Comparison of ENCODE assay signal across 1 cellular context in genomic region chr17:43584666-43585102, GRCh38.
A peak's percentile ranks its signal among the peaks of the same experiment; 100 is the strongest.
TF ChIP-seq lines count a peak whose summit lies in the region.

No MANE protein-coding gene starts in this region.

TF ChIP-seq in HepG2, 621 proteins besides CTCF, POLR2A, EP300 and RAD21 (continued from another document and continues in another):
- peak; percentile 60; the same call in 1 of the 2 replicates for TF ChIP-seq ZBTB39 (CRISPR knock-in tag; IDR thresholded peaks at IDR 0.05)
- TF ChIP-seq CREB1 (IDR thresholded peaks at IDR 0.05), result 0 out of 2 replicates have a peak, but pooled peaks have one; percentile 2
- peak; percentile 73 for TF ChIP-seq CREB1 (CRISPR knock-in tag; IDR thresholded peaks at IDR 0.05)
- TF ChIP-seq PCBP1 (IDR thresholded peaks at IDR 0.05; ENCODE audit: borderline replicate concordance, low read depth, low read length), result no peak
- no peak for TF ChIP-seq SIN3A (IDR thresholded peaks at IDR 0.05; ENCODE audit: borderline replicate concordance, low read depth, low read length)
- no peak for TF ChIP-seq RBAK (CRISPR knock-in tag; IDR thresholded peaks at IDR 0.05)
- TF ChIP-seq HHEX (CRISPR knock-in tag; IDR thresholded peaks at IDR 0.05), result 0 out of 2 replicates have a peak, but pooled peaks have one; percentile 44
- no peak; a peak in 1 of 4 replicates for TF ChIP-seq NR2F1 (CRISPR knock-in tag; IDR thresholded peaks at IDR 0.05)
- TF ChIP-seq ZBTB3 (CRISPR knock-in tag; IDR thresholded peaks at IDR 0.05; ENCODE audit: borderline replicate concordance, low read depth), result no peak
- no peak for TF ChIP-seq HOXA7 (CRISPR knock-in tag; IDR thresholded peaks at IDR 0.05)
- TF ChIP-seq HNF4A (CRISPR knock-in tag; IDR thresholded peaks at IDR 0.05), result peak; percentile 82
- no peak for TF ChIP-seq ZFP37 (CRISPR knock-in tag; IDR thresholded peaks at IDR 0.05; ENCODE audit: borderline replicate concordance)
- no peak for TF ChIP-seq SRSF9 (IDR thresholded peaks at IDR 0.05; ENCODE audit: borderline replicate concordance, insufficient read depth, low read depth, low read length, poor library complexity, severe bottlenecking)
- no peak for TF ChIP-seq HNF1A (IDR thresholded peaks at IDR 0.05; ENCODE audit: low read depth)
- TF ChIP-seq HNF1A (CRISPR knock-in tag; IDR thresholded peaks at IDR 0.05; ENCODE audit: borderline replicate concordance), result peak; percentile 69; the same call in 1 of the 2 replicates
- TF ChIP-seq, protein P1, sequence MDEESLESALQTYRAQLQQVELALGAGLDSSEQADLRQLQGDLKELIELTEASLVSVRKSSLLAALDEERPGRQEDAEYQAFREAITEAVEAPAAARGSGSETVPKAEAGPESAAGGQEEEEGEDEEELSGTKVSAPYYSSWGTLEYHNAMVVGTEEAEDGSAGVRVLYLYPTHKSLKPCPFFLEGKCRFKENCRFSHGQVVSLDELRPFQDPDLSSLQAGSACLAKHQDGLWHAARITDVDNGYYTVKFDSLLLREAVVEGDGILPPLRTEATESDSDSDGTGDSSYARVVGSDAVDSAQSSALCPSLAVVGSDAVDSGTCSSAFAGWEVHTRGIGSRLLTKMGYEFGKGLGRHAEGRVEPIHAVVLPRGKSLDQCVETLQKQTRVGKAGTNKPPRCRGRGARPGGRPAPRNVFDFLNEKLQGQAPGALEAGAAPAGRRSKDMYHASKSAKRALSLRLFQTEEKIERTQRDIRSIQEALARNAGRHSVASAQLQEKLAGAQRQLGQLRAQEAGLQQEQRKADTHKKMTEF (CRISPR knock-in tag; IDR thresholded peaks at IDR 0.05), result peak; percentile 88
- no peak for TF ChIP-seq RBM39 (IDR thresholded peaks at IDR 0.05; ENCODE audit: low read depth, low read length, poor library complexity, severe bottlenecking)
- peak; percentile 7; the same call in 1 of the 2 replicates for TF ChIP-seq KDM4B (CRISPR knock-in tag; IDR thresholded peaks at IDR 0.05)
- no peak for TF ChIP-seq ZNF691 (CRISPR knock-in tag; IDR thresholded peaks at IDR 0.05; ENCODE audit: borderline replicate concordance, low read depth)
- TF ChIP-seq ZNF30 (CRISPR knock-in tag; IDR thresholded peaks at IDR 0.05), result no peak
- TF ChIP-seq MATR3 (CRISPR knock-in tag; IDR thresholded peaks at IDR 0.05), result no peak
- TF ChIP-seq MEIS2 (CRISPR knock-in tag; IDR thresholded peaks at IDR 0.05), result no peak
- TF ChIP-seq MTERF4 (CRISPR knock-in tag; IDR thresholded peaks at IDR 0.05), result no peak
- no peak for TF ChIP-seq ZNF367 (CRISPR knock-in tag; IDR thresholded peaks at IDR 0.05; ENCODE audit: borderline replicate concordance)
- TF ChIP-seq CEBPG (CRISPR knock-in tag; IDR thresholded peaks at IDR 0.05), result peak; percentile 88
- no peak for TF ChIP-seq ZBTB10 (CRISPR knock-in tag; IDR thresholded peaks at IDR 0.05; ENCODE audit: borderline replicate concordance)
- TF ChIP-seq ZNF605 (CRISPR knock-in tag; IDR thresholded peaks at IDR 0.05), result no peak
- peak; percentile 28 for TF ChIP-seq PHF5A (CRISPR knock-in tag; IDR thresholded peaks at IDR 0.05; ENCODE audit: low read depth, unreplicated experiment)
- TF ChIP-seq ZNF749 (CRISPR knock-in tag; IDR thresholded peaks at IDR 0.05; ENCODE audit: borderline replicate concordance), result peak; percentile 37; the same call in 1 of the 2 replicates
- TF ChIP-seq HMG20B (CRISPR knock-in tag; conservative IDR thresholded peaks at IDR 0.05), result peak; percentile 53
- no peak for TF ChIP-seq POLR2AphosphoS5 (IDR thresholded peaks at IDR 0.05; ENCODE audit: low read depth, low read length)
- TF ChIP-seq, protein P2, sequence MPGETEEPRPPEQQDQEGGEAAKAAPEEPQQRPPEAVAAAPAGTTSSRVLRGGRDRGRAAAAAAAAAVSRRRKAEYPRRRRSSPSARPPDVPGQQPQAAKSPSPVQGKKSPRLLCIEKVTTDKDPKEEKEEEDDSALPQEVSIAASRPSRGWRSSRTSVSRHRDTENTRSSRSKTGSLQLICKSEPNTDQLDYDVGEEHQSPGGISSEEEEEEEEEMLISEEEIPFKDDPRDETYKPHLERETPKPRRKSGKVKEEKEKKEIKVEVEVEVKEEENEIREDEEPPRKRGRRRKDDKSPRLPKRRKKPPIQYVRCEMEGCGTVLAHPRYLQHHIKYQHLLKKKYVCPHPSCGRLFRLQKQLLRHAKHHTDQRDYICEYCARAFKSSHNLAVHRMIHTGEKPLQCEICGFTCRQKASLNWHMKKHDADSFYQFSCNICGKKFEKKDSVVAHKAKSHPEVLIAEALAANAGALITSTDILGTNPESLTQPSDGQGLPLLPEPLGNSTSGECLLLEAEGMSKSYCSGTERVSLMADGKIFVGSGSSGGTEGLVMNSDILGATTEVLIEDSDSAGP (CRISPR knock-in tag; IDR thresholded peaks at IDR 0.05; ENCODE audit: borderline replicate concordance), result no peak
- TF ChIP-seq ZNF879 (CRISPR knock-in tag; IDR thresholded peaks at IDR 0.05), result no peak
- no peak for TF ChIP-seq ZNF547 (CRISPR knock-in tag; IDR thresholded peaks at IDR 0.05)
- TF ChIP-seq ZNF232 (CRISPR knock-in tag; IDR thresholded peaks at IDR 0.05; ENCODE audit: borderline replicate concordance), result no peak
- TF ChIP-seq ZNF792 (CRISPR knock-in tag; IDR thresholded peaks at IDR 0.05), result peak; percentile 85
- no peak for TF ChIP-seq ZNF207 (IDR thresholded peaks at IDR 0.05; ENCODE audit: borderline replicate concordance)
- TF ChIP-seq ZNF337 (CRISPR knock-in tag; IDR thresholded peaks at IDR 0.05; ENCODE audit: borderline replicate concordance, low read depth), result no peak
- peak; percentile 24; the same call in 1 of the 2 replicates for TF ChIP-seq HOMEZ (CRISPR knock-in tag; IDR thresholded peaks at IDR 0.05; ENCODE audit: low read depth)
- TF ChIP-seq ZBTB21 (CRISPR knock-in tag; IDR thresholded peaks at IDR 0.05), result no peak
- TF ChIP-seq, protein P3, sequence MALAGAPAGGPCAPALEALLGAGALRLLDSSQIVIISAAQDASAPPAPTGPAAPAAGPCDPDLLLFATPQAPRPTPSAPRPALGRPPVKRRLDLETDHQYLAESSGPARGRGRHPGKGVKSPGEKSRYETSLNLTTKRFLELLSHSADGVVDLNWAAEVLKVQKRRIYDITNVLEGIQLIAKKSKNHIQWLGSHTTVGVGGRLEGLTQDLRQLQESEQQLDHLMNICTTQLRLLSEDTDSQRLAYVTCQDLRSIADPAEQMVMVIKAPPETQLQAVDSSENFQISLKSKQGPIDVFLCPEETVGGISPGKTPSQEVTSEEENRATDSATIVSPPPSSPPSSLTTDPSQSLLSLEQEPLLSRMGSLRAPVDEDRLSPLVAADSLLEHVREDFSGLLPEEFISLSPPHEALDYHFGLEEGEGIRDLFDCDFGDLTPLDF (CRISPR knock-in tag; IDR thresholded peaks at IDR 0.05), result no peak
- no peak for TF ChIP-seq MLX (CRISPR knock-in tag; IDR thresholded peaks at IDR 0.05)
- no peak for TF ChIP-seq JARID2 (CRISPR knock-in tag; IDR thresholded peaks at IDR 0.05; ENCODE audit: insufficient replicate concordance)
- TF ChIP-seq ZNF780A (CRISPR knock-in tag; IDR thresholded peaks at IDR 0.05), result no peak
- TF ChIP-seq RXRB (CRISPR knock-in tag; IDR thresholded peaks at IDR 0.05; ENCODE audit: borderline replicate concordance), result peak; percentile 96
- TF ChIP-seq KLF13 (CRISPR knock-in tag; IDR thresholded peaks at IDR 0.05), result no peak
- no peak for TF ChIP-seq TOE1 (CRISPR knock-in tag; IDR thresholded peaks at IDR 0.05)
- peak; percentile 71; the same call in 1 of the 2 replicates for TF ChIP-seq RXRA (CRISPR knock-in tag; IDR thresholded peaks at IDR 0.05)
- TF ChIP-seq TBX2 (CRISPR knock-in tag; IDR thresholded peaks at IDR 0.05; ENCODE audit: borderline replicate concordance), result peak; percentile 97
- TF ChIP-seq PHB2 (IDR thresholded peaks at IDR 0.05; ENCODE audit: partially characterized antibody), result no peak
- TF ChIP-seq SP2 (CRISPR knock-in tag; IDR thresholded peaks at IDR 0.05), result no peak
- 0 out of 2 replicates have a peak, but pooled peaks have one; percentile 58 for TF ChIP-seq SMARCC2 (IDR thresholded peaks at IDR 0.05)
